In genomic region chr12:111728795-111729194, GRCh38 we compare ENCODE assay signal across 20 cellular contexts. TPM values are rescaled to one million over a fixed set of nuclear protein-coding genes. Genes with fewer than 3 reads are reported as not detected.
"Had no signal": no experiment of that assay in that cellular context is flagged by ENCODE, and none has a peak within 500 bp of the region (broad histone marks: within the 10 kb centered on the region; RNA-seq: fewer than 3 reads in every experiment).

No MANE protein-coding gene starts in this region.

- H3K4me3 ChIP-seq: esophagus squamous epithelium, gastroesophageal sphincter, left ventricle myocardium inferior, lung, pancreas, uterus had no signal

- ATAC-seq: gastroesophageal sphincter; natural killer cell treated with Interleukin-12 subunit alpha and Interleukin-12 subunit beta and Interleukin-15 and Interleukin-18, amount 100 ng/mL, for 72 hours; pancreas; right cardiac atrium had no signal

- DNase-seq: dermis blood vessel endothelial cell; esophagus squamous epithelium; foreskin fibroblast; glutamatergic neuron; immature natural killer cell; left ventricle myocardium inferior; mesenchymal stem cell; midbrain; occipital lobe; pancreas; right cardiac atrium; small intestine; stimulated activated CD4-positive, alpha-beta T cell treated with anti-CD3 and anti-CD28 coated beads, Interleukin-12 subunit alpha, Interleukin-12 subunit beta, amount 100 ng/mL, for 4 hours; stimulated activated naive CD4-positive, alpha-beta T cell treated with Interleukin-2 at 50 U/mL for 16 hours; uterus had no signal

- H3K27ac Mint-ChIP-seq: immature natural killer cell; natural killer cell treated with Interleukin-12 subunit alpha and Interleukin-12 subunit beta and Interleukin-15 and Interleukin-18, amount 100 ng/mL, for 72 hours; type B pancreatic cell had no signal

- H3K36me3 Mint-ChIP-seq: natural killer cell treated with Interleukin-12 subunit alpha and Interleukin-12 subunit beta and Interleukin-15 and Interleukin-18, amount 100 ng/mL, for 72 hours had no signal

- H3K36me3 ChIP-seq: uterus had no signal

- H3K27me3 ChIP-seq: esophagus squamous epithelium, gastroesophageal sphincter, pancreas, uterus had no signal

- H3K27ac ChIP-seq: esophagus squamous epithelium, gastroesophageal sphincter, left ventricle myocardium inferior, pancreas, uterus had no signal

- H3K4me3 Mint-ChIP-seq: immature natural killer cell; natural killer cell treated with Interleukin-12 subunit alpha and Interleukin-12 subunit beta and Interleukin-15 and Interleukin-18, amount 100 ng/mL, for 72 hours; type B pancreatic cell had no signal

- H3K9me3 ChIP-seq: esophagus squamous epithelium, gastroesophageal sphincter, left ventricle myocardium inferior, pancreas, uterus had no signal

- H3K9me3 Mint-ChIP-seq: immature natural killer cell; natural killer cell treated with Interleukin-12 subunit alpha and Interleukin-12 subunit beta and Interleukin-15 and Interleukin-18, amount 100 ng/mL, for 72 hours; type B pancreatic cell had no signal

- H3K4me1 ChIP-seq: esophagus squamous epithelium, gastroesophageal sphincter, left ventricle myocardium inferior, pancreas, uterus had no signal

- H3K27me3 Mint-ChIP-seq: natural killer cell treated with Interleukin-12 subunit alpha and Interleukin-12 subunit beta and Interleukin-15 and Interleukin-18, amount 100 ng/mL, for 72 hours; progenitor cell of endocrine pancreas; type B pancreatic cell had no signal

- H3K4me1 Mint-ChIP-seq: immature natural killer cell had no signal

RNA-seq across cellular contexts. Expression of gene ALDH2, which starts 37.9 kb away (rescaled TPM):
- total RNA-seq: natural killer cell treated with Interleukin-12 subunit alpha and Interleukin-12 subunit beta and Interleukin-15 and Interleukin-18, amount 100 ng/mL, for 72 hours had no signal
